Comparison of ENCODE assay signal across 28 cellular contexts in the genomic region with DNA sequence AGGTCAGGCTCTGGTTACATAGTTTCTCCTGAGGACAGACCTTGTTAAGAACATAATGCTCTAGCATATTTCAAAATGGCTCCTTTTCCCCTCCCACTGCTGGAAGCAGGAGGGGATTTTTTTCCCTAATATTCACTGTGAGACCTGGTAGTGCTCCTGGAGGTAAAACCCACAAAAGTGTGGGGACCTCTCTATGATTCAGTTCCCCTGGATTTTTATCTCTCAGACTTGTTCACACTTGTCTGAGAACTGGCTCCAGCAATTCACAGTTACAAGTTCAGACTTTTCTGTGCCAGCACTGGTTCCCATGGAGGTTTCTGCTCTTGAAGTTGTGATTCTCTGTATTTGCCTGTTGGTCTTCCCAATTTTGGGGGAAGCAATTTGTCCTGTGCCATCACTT. TPM values are rescaled to one million over a fixed set of nuclear protein-coding genes. Genes with fewer than 3 reads are reported as not detected.
DNase-seq lines count a peak whose midpoint lies in the region; ATAC-seq and TF ChIP-seq lines count a peak whose summit lies in the region.
"Had no signal": no experiment of that assay in that cellular context is flagged by ENCODE, and none has a peak within 500 bp of the region (broad histone marks: within the 10 kb centered on the region; RNA-seq: fewer than 3 reads in every experiment).

No MANE protein-coding gene starts in this region.

- H3K27ac Mint-ChIP-seq in progenitor cell of endocrine pancreas = no peak overlapping the region
- H3K27ac Mint-ChIP-seq: B cell, CD14-positive monocyte, IgD-negative memory B cell had no signal

- no peak overlapping the region for H3K4me3 Mint-ChIP-seq in progenitor cell of endocrine pancreas (ENCODE audit: low read depth)
- H3K4me3 Mint-ChIP-seq: B cell; CD14-positive monocyte; CD8-positive, alpha-beta memory T cell; IgD-negative memory B cell had no signal

- DNase-seq in NCI-H226 (peak; percentile 16), astrocyte of the hippocampus (ENCODE audit: low read depth, low spot score) (peak; percentile 11), osteoblast (ENCODE audit: insufficient read length, low spot score, missing footprints) (no peak), SW 1271 (lab: John Stamatoyannopoulos, UW) (no peak), progenitor cell of endocrine pancreas (ENCODE audit: low spot score, unreplicated experiment) (no peak)
- no peak for DNase-seq in activated CD4-positive, CD25-positive, alpha-beta regulatory T cell treated with anti-CD3 and anti-CD28 coated beads, Interleukin-2, amount 50 U/mL, for 72 hours
- DNase-seq: CD8-positive, alpha-beta memory T cell; DMS 273 treated with DMSO at 0.1 percent for 48 hours; DMS79; EL; GDM1; NCI-H1092 treated with DMSO at 0.1 percent for 48 hours; NCI-H1436; NCI-H187 treated with DMSO at 0.1 percent for 48 hours; NCI-H446 treated with DMSO at 0.1 percent for 48 hours; NCI-H526; NCI-H82; NK-92 treated with Interleukin-12 subunit alpha and Interleukin-12 subunit beta, amount 100 ng/mL, for 24 hours; PC-9; SHP77 treated with DMSO at 0.1 percent for 48 hours had no signal

- H3K27ac ChIP-seq in osteoblast (ENCODE audit: low read depth, low read length) = no peak overlapping the region
- H3K27ac ChIP-seq: PC-9, SK-N-MC had no signal

- H3K9me3 Mint-ChIP-seq in progenitor cell of endocrine pancreas (ENCODE audit: low read depth) = peaks cover 15% of the 10 kb centered on the region

- H3K4me2 ChIP-seq in osteoblast (ENCODE audit: insufficient read depth, low read length) = no peak overlapping the region
- H3K4me2 ChIP-seq: PC-9 had no signal

- no peaks in the 10 kb centered on the region for H3K4me1 ChIP-seq in osteoblast (ENCODE audit: insufficient read depth, low read length)

- H3K9me3 ChIP-seq in osteoblast (ENCODE audit: low read depth, low read length) = no peaks in the 10 kb centered on the region

- no peak for TF ChIP-seq CTCF in osteoblast (IDR thresholded peaks at IDR 0.05; ENCODE audit: extremely low read depth, low read depth, low read length)
- no peak for TF ChIP-seq CTCF in progenitor cell of endocrine pancreas (IDR thresholded peaks at IDR 0.05; ENCODE audit: unreplicated experiment)

- no peaks in the 10 kb centered on the region for H3K79me2 ChIP-seq in osteoblast (ENCODE audit: insufficient read depth, low read length)

- H3K4me1 Mint-ChIP-seq in progenitor cell of endocrine pancreas (ENCODE audit: low read depth) = no peaks in the 10 kb centered on the region
- H3K4me1 Mint-ChIP-seq: B cell; CD8-positive, alpha-beta memory T cell; IgD-negative memory B cell had no signal

- H3K27me3 Mint-ChIP-seq in progenitor cell of endocrine pancreas = peaks cover 9% of the 10 kb centered on the region

- H3K27me3 ChIP-seq in osteoblast (ENCODE audit: insufficient read depth, low read length) = peaks cover 2% of the 10 kb centered on the region

- H4K20me1 ChIP-seq in osteoblast (ENCODE audit: insufficient read depth, low read length) = no peaks in the 10 kb centered on the region

- peak; percentile 31 for ATAC-seq in esophagus mucosa
- ATAC-seq: GM12878, HCT116 had no signal

- peak overlapping the region; percentile 14 for H2AFZ ChIP-seq in osteoblast (ENCODE audit: low read length)
- H2AFZ ChIP-seq: PC-9 had no signal

- H3K4me3 ChIP-seq in osteoblast (ENCODE audit: insufficient read depth, low read length) = no peak overlapping the region
- H3K4me3 ChIP-seq: GM12878, PC-9, SK-N-MC had no signal

- no peaks in the 10 kb centered on the region for H3K36me3 Mint-ChIP-seq in progenitor cell of endocrine pancreas (ENCODE audit: insufficient read depth)
- H3K36me3 Mint-ChIP-seq: CD14-positive monocyte, IgD-negative memory B cell had no signal

- H3K36me3 ChIP-seq in osteoblast (ENCODE audit: insufficient read depth, low read length) = no peaks in the 10 kb centered on the region

RNA-seq across cellular contexts. Expression of a gene that starts 36.3 kb away (rescaled TPM):
- total RNA-seq in esophagus mucosa (0.36 TPM), osteoblast (19.7 and 21.4 TPM in 2 replicates), progenitor cell of endocrine pancreas (2.0 and 2.2 TPM in 2 replicates)
- total RNA-seq: B cell; CD8-positive, alpha-beta memory T cell had no signal

RNA-seq across cellular contexts. Expression of a gene that starts 38.3 kb away (rescaled TPM):
- total RNA-seq in esophagus mucosa = not detected
- total RNA-seq in osteoblast = not detected in 2 replicates
- 2.5 and 2.7 TPM in 2 replicates for total RNA-seq in progenitor cell of endocrine pancreas
- total RNA-seq: B cell; CD8-positive, alpha-beta memory T cell; GM12878; PC-9; RPMI7951 had no signal

Comparison
In these comparisons a context has a peak if more than half of its experiments do, and no peak if none do; other contexts are left out.
1. DNase-seq: peak in NCI-H226 (single experiment) and astrocyte of the hippocampus (single experiment); none in osteoblast (single experiment), SW 1271 (0 of 2), progenitor cell of endocrine pancreas (single experiment) and activated CD4-positive, CD25-positive, alpha-beta regulatory T cell treated with anti-CD3 and anti-CD28 coated beads, Interleukin-2, amount 50 U/mL, for 72 hours (single experiment).